Comparison of ENCODE assay signal across 17 cellular contexts in the genomic region with DNA sequence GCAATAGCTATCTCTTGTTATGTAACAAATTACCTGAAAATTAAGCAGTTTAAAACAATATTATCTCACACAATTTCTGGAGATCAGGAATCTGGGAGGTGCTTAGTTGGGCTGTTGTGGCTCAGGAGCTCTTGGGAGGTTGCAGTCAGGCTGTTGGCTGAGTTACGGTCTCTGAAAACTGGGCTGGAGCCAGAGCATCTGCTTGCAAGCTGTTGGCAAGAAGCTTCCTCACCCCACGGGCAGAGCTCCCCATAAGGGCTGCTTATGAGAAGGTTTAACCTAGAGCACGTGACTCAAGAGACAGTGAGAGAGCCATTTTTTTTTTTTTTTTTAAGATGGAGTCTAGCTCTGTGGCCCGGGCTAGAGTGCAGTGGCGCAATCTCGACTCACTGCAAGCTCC.
DNase-seq lines count a peak whose midpoint lies in the region; TF ChIP-seq lines count a peak whose summit lies in the region.
"Had no signal": no experiment of that assay in that cellular context is flagged by ENCODE, and none has a peak within 500 bp of the region (broad histone marks: within the 10 kb centered on the region; RNA-seq: fewer than 3 reads in every experiment).

No MANE protein-coding gene starts in this region.

- no peaks in the 10 kb centered on the region for H3K27me3 ChIP-seq in hepatocyte
- H3K27me3 ChIP-seq: cardiac muscle cell, uterus had no signal

- H3K9me3 Mint-ChIP-seq in activated CD4-positive, alpha-beta T cell treated with anti-CD3 and anti-CD28 coated beads, Interleukin-2, amount 10 ng/mL, durations not matched to agents 7 days and 5 days = no peaks in the 10 kb centered on the region
- H3K9me3 Mint-ChIP-seq: activated CD4-positive, alpha-beta T cell treated with anti-CD3 and anti-CD28 coated beads, Interleukin-2, amount 10 ng/mL, durations not matched to agents 24 days and 14 days; activated T-helper 2 cell treated with anti-CD3 and anti-CD28 coated beads, Interferon-gamma antibody, Interleukin-2, Interleukin-4, amounts not matched to agents 10 μg/mL and 5 μg/mL and 100 μg/mL, durations not matched to agents 14 hours and 24 hours and 36 hours had no signal

- H3K4me1 Mint-ChIP-seq in activated CD4-positive, alpha-beta T cell treated with anti-CD3 and anti-CD28 coated beads, Interleukin-2, amount 10 ng/mL, durations not matched to agents 7 days and 5 days = no peaks in the 10 kb centered on the region
- H3K4me1 Mint-ChIP-seq: activated CD4-positive, alpha-beta T cell treated with anti-CD3 and anti-CD28 coated beads, Interleukin-2, amount 10 ng/mL, durations not matched to agents 24 days and 14 days had no signal

- WGBS in hepatocyte (ENCODE audit: low lambda C conversion rate, missing lambda C conversion rate) = 76% methylated on average over 6 of the region's 6 CpGs

- no peak for TF ChIP-seq CTCF in fibroblast of mammary gland (conservative IDR thresholded peaks at IDR 0.05; ENCODE audit: control insufficient read depth, insufficient read depth, low read depth, low read length)
- no peak for TF ChIP-seq CTCF in hepatocyte (IDR thresholded peaks at IDR 0.05; ENCODE audit: poor library complexity)

- peaks cover 3% of the 10 kb centered on the region for H3K27me3 Mint-ChIP-seq in activated CD4-positive, alpha-beta T cell treated with anti-CD3 and anti-CD28 coated beads, Interleukin-2, amount 10 ng/mL, durations not matched to agents 7 days and 5 days
- H3K27me3 Mint-ChIP-seq: activated CD4-positive, alpha-beta T cell treated with anti-CD3 and anti-CD28 coated beads, Interleukin-2, amount 10 ng/mL, durations not matched to agents 24 days and 14 days had no signal

- no peak overlapping the region for H3K4me2 ChIP-seq in hepatocyte

- no peaks in the 10 kb centered on the region for H3K79me2 ChIP-seq in hepatocyte

- H3K4me3 ChIP-seq in fibroblast of mammary gland (ENCODE audit: control insufficient read depth, low read depth, low read length) (no peak overlapping the region), hepatocyte (no peak overlapping the region)
- H3K4me3 ChIP-seq: cardiac muscle cell, uterus had no signal

- H4K20me1 ChIP-seq in hepatocyte (ENCODE audit: insufficient read depth, poor library complexity, severe bottlenecking) = no peaks in the 10 kb centered on the region

- no peaks in the 10 kb centered on the region for H3K9me3 ChIP-seq in hepatocyte (ENCODE audit: low read depth)
- H3K9me3 ChIP-seq: uterus had no signal

- no peak overlapping the region for H3K27ac Mint-ChIP-seq in activated CD4-positive, alpha-beta T cell treated with anti-CD3 and anti-CD28 coated beads, Interleukin-2, amount 10 ng/mL, durations not matched to agents 7 days and 5 days
- H3K27ac Mint-ChIP-seq: activated CD4-positive, alpha-beta T cell treated with anti-CD3 and anti-CD28 coated beads, Interleukin-2, amount 10 ng/mL, durations not matched to agents 24 days and 14 days; activated T-helper 2 cell treated with anti-CD3 and anti-CD28 coated beads, Interferon-gamma antibody, Interleukin-2, Interleukin-4, amounts not matched to agents 10 μg/mL and 5 μg/mL and 100 μg/mL, durations not matched to agents 14 hours and 24 hours and 36 hours had no signal

- H3K27ac ChIP-seq in hepatocyte = no peak overlapping the region
- H3K27ac ChIP-seq: cardiac muscle cell, epithelial cell of prostate, uterus had no signal

- peak; percentile 20 for DNase-seq in AG08395 (ENCODE audit: low spot score)
- peak; percentile 28 for DNase-seq in Daoy (ENCODE audit: low read depth)
- peak; percentile 72 to 91 for DNase-seq in NCI-H446 (lab: John Stamatoyannopoulos, UW)
- peak; percentile 96 for DNase-seq in fibroblast of mammary gland (ENCODE audit: low read depth)
- no peak for DNase-seq in activated naive CD4-positive, alpha-beta T cell treated with anti-CD3 and anti-CD28 coated beads, Interleukin-2, amount 50 U/mL, for 16 hours
- DNase-seq in SIG-M5 treated with dmso at 0.1 percent for 504 hours (lab: John Stamatoyannopoulos, UW; ENCODE audit: unreplicated experiment) = no peak
- DNase-seq in activated CD4-positive, alpha-beta T cell treated with anti-CD3 and anti-CD28 coated beads, Interleukin-2, amount 10 ng/mL, durations not matched to agents 7 days and 5 days = no peak
- DNase-seq in hepatocyte (ENCODE audit: low spot score) = no peak
- DNase-seq: ACHN; activated CD4-positive, alpha-beta T cell treated with anti-CD3 and anti-CD28 coated beads, Interleukin-2, amount 10 ng/mL, durations not matched to agents 24 days and 14 days; COR-L47; glutamatergic neuron; NCI-H1436 treated with DMSO at 0.1 percent for 48 hours; uterus had no signal

- no peaks in the 10 kb centered on the region for H3K9me2 ChIP-seq in hepatocyte (replicated peaks; ENCODE audit: insufficient read depth)

- no peaks in the 10 kb centered on the region for H3K4me1 ChIP-seq in hepatocyte (ENCODE audit: insufficient read depth)
- H3K4me1 ChIP-seq: uterus had no signal

- CTCF ChIA-PET in activated CD4-positive, alpha-beta T cell treated with anti-CD3 and anti-CD28 coated beads, Interleukin-2, amount 10 ng/mL, durations not matched to agents 7 days and 5 days (lab: Charles Lee) = interaction anchor here (0.6 kb wide), 1 partner anchor 14 kb away, joined by 3 read pairs; no protein-coding TSS in a partner anchor

- no peak overlapping the region for H2AFZ ChIP-seq in hepatocyte

- no peak overlapping the region for H3K4me3 Mint-ChIP-seq in activated CD4-positive, alpha-beta T cell treated with anti-CD3 and anti-CD28 coated beads, Interleukin-2, amount 10 ng/mL, durations not matched to agents 7 days and 5 days
- H3K4me3 Mint-ChIP-seq: activated CD4-positive, alpha-beta T cell treated with anti-CD3 and anti-CD28 coated beads, Interleukin-2, amount 10 ng/mL, durations not matched to agents 24 days and 14 days had no signal

- POLR2A ChIA-PET in activated CD4-positive, alpha-beta T cell treated with anti-CD3 and anti-CD28 coated beads, Interleukin-2, amount 10 ng/mL, durations not matched to agents 7 days and 5 days (lab: Charles Lee) = no interaction called here

- H3K36me3 ChIP-seq in hepatocyte (replicated peaks; ENCODE audit: insufficient read depth, low read depth) = no peaks in the 10 kb centered on the region
- H3K36me3 ChIP-seq: cardiac muscle cell, uterus had no signal

- H3K36me3 Mint-ChIP-seq in activated CD4-positive, alpha-beta T cell treated with anti-CD3 and anti-CD28 coated beads, Interleukin-2, amount 10 ng/mL, durations not matched to agents 7 days and 5 days (ENCODE audit: low read depth) = no peaks in the 10 kb centered on the region

Comparison
In these comparisons a context has a peak if more than half of its experiments do, and no peak if none do; other contexts are left out.
1. DNase-seq: peak in AG08395 (single experiment), Daoy (single experiment), NCI-H446 (2 of 2) and fibroblast of mammary gland (single experiment); none in activated naive CD4-positive, alpha-beta T cell treated with anti-CD3 and anti-CD28 coated beads, Interleukin-2, amount 50 U/mL, for 16 hours (single experiment), SIG-M5 treated with dmso at 0.1 percent for 504 hours (single experiment), activated CD4-positive, alpha-beta T cell treated with anti-CD3 and anti-CD28 coated beads, Interleukin-2, amount 10 ng/mL, durations not matched to agents 7 days and 5 days (single experiment) and hepatocyte (single experiment).